ENCODE assay signal across 21 cellular contexts in genomic region chr7:45181286-45181960, GRCh38. TPM values are rescaled to one million over a fixed set of nuclear protein-coding genes. Genes with fewer than 3 reads are reported as not detected.
DNase-seq lines count a peak whose midpoint lies in the region; ATAC-seq lines count a peak whose summit lies in the region.
"Had no signal": no experiment of that assay in that cellular context is flagged by ENCODE, and none has a peak within 500 bp of the region (broad histone marks: within the 10 kb centered on the region; RNA-seq: fewer than 3 reads in every experiment).

No MANE protein-coding gene starts in this region.

- H3K9me3 Mint-ChIP-seq in activated CD4-positive, alpha-beta T cell treated with anti-CD3 and anti-CD28 coated beads for 36 hours (ENCODE audit: low read depth) = no peaks in the 10 kb centered on the region
- H3K9me3 Mint-ChIP-seq in activated CD4-positive, alpha-beta T cell treated with anti-CD3 and anti-CD28 coated beads, Interleukin-2, amount 10 ng/mL, durations not matched to agents 7 days and 5 days = no peaks in the 10 kb centered on the region
- H3K9me3 Mint-ChIP-seq: GM23338 had no signal

- POLR2A ChIA-PET in activated CD4-positive, alpha-beta T cell treated with anti-CD3 and anti-CD28 coated beads for 36 hours (lab: Charles Lee) = no interaction called here
- POLR2A ChIA-PET in activated CD4-positive, alpha-beta T cell treated with anti-CD3 and anti-CD28 coated beads, Interleukin-2, amount 10 ng/mL, durations not matched to agents 7 days and 5 days (lab: Charles Lee) = no interaction called here

- no peaks in the 10 kb centered on the region for H3K4me1 Mint-ChIP-seq in activated CD4-positive, alpha-beta T cell treated with anti-CD3 and anti-CD28 coated beads for 36 hours
- no peaks in the 10 kb centered on the region for H3K4me1 Mint-ChIP-seq in activated CD4-positive, alpha-beta T cell treated with anti-CD3 and anti-CD28 coated beads, Interleukin-2, amount 10 ng/mL, durations not matched to agents 7 days and 5 days
- H3K4me1 Mint-ChIP-seq: CD4-positive, alpha-beta memory T cell; GM23338 had no signal

- peak; percentile 1 for DNase-seq in activated CD4-positive, alpha-beta T cell treated with anti-CD3 and anti-CD28 coated beads for 36 hours
- no peak for DNase-seq in activated CD4-positive, alpha-beta T cell treated with anti-CD3 and anti-CD28 coated beads, Interleukin-2, amount 10 ng/mL, durations not matched to agents 7 days and 5 days
- DNase-seq in D341Med (ENCODE audit: low spot score) = peak; percentile 16
- peak; percentile 26 for DNase-seq in left lobe of liver (ENCODE audit: low spot score)
- DNase-seq in sciatic nerve (ENCODE audit: low spot score) = peak; percentile 28
- no peak for DNase-seq in NCI-H82 treated with DMSO at 0.1 percent for 48 hours (lab: John Stamatoyannopoulos, UW; ENCODE audit: unreplicated experiment)
- no peak for DNase-seq in RKO (ENCODE audit: low spot score)
- no peak for DNase-seq in SKM-1 (lab: John Stamatoyannopoulos, UW; ENCODE audit: unreplicated experiment)
- DNase-seq: 8988T; BE2C; Calu3; CD4-positive, alpha-beta memory T cell; DMS79 treated with DMSO at 0.1 percent for 48 hours; NCI-H1105; NCI-H187; NCI-H69; NK-92 treated with Interleukin-12 subunit alpha and Interleukin-12 subunit beta, amount 100 ng/mL, for 24 hours; OCI-M1 had no signal

- peaks cover 6% of the 10 kb centered on the region for H3K27me3 Mint-ChIP-seq in activated CD4-positive, alpha-beta T cell treated with anti-CD3 and anti-CD28 coated beads for 36 hours
- peaks cover 4% of the 10 kb centered on the region for H3K27me3 Mint-ChIP-seq in activated CD4-positive, alpha-beta T cell treated with anti-CD3 and anti-CD28 coated beads, Interleukin-2, amount 10 ng/mL, durations not matched to agents 7 days and 5 days

- no peak overlapping the region for H3K27ac Mint-ChIP-seq in activated CD4-positive, alpha-beta T cell treated with anti-CD3 and anti-CD28 coated beads for 36 hours
- no peak overlapping the region for H3K27ac Mint-ChIP-seq in activated CD4-positive, alpha-beta T cell treated with anti-CD3 and anti-CD28 coated beads, Interleukin-2, amount 10 ng/mL, durations not matched to agents 7 days and 5 days
- H3K27ac Mint-ChIP-seq: GM23338 had no signal

- no peaks in the 10 kb centered on the region for H3K36me3 Mint-ChIP-seq in activated CD4-positive, alpha-beta T cell treated with anti-CD3 and anti-CD28 coated beads for 36 hours (ENCODE audit: low read depth)
- no peaks in the 10 kb centered on the region for H3K36me3 Mint-ChIP-seq in activated CD4-positive, alpha-beta T cell treated with anti-CD3 and anti-CD28 coated beads, Interleukin-2, amount 10 ng/mL, durations not matched to agents 7 days and 5 days (ENCODE audit: low read depth)
- H3K36me3 Mint-ChIP-seq: CD4-positive, alpha-beta memory T cell had no signal

- intact Hi-C loops in activated CD4-positive, alpha-beta T cell treated with anti-CD3 and anti-CD28 coated beads for 36 hours (cut with DNase I, micrococcal nuclease) = no loop called here
- intact Hi-C loops in sciatic nerve (cut with DNase I) = no loop called here

- H3K4me3 Mint-ChIP-seq in activated CD4-positive, alpha-beta T cell treated with anti-CD3 and anti-CD28 coated beads for 36 hours = no peak overlapping the region
- H3K4me3 Mint-ChIP-seq in activated CD4-positive, alpha-beta T cell treated with anti-CD3 and anti-CD28 coated beads, Interleukin-2, amount 10 ng/mL, durations not matched to agents 7 days and 5 days = no peak overlapping the region
- H3K4me3 Mint-ChIP-seq: CD4-positive, alpha-beta memory T cell; GM23338 had no signal

- ATAC-seq in activated CD4-positive, alpha-beta T cell treated with anti-CD3 and anti-CD28 coated beads for 36 hours = no peak
- ATAC-seq in left lobe of liver = no peak
- ATAC-seq in sciatic nerve = no peak
- ATAC-seq: GM23338 had no signal

- CTCF ChIA-PET in activated CD4-positive, alpha-beta T cell treated with anti-CD3 and anti-CD28 coated beads for 36 hours (lab: Charles Lee) = interaction anchor here (1.1 kb wide), 1 partner anchor 29 kb away, joined by 4 read pairs; no protein-coding TSS in a partner anchor
- CTCF ChIA-PET in activated CD4-positive, alpha-beta T cell treated with anti-CD3 and anti-CD28 coated beads, Interleukin-2, amount 10 ng/mL, durations not matched to agents 7 days and 5 days (lab: Charles Lee) = interaction anchor here (0.5 to 1.4 kb wide), 3 partner anchors 9 to 16 kb away, joined by 3 to 4 read pairs (median 4); no protein-coding TSS in a partner anchor

RNA-seq across cellular contexts. Expression of gene RAMP3, which starts 23.8 kb away (rescaled TPM):
- total RNA-seq in activated CD4-positive, alpha-beta T cell treated with anti-CD3 and anti-CD28 coated beads for 36 hours = not detected
- not detected for total RNA-seq in activated CD4-positive, alpha-beta T cell treated with anti-CD3 and anti-CD28 coated beads, Interleukin-2, amount 10 ng/mL, durations not matched to agents 7 days and 5 days
- total RNA-seq in left lobe of liver (5.8 TPM), sciatic nerve (59.6 TPM)
- total RNA-seq: Calu3; CD4-positive, alpha-beta memory T cell; G401; LHCN-M2 had no signal

Comparison
In these comparisons a context has a peak if more than half of its experiments do, and no peak if none do; other contexts are left out.
1. DNase-seq: peak in activated CD4-positive, alpha-beta T cell treated with anti-CD3 and anti-CD28 coated beads for 36 hours (single experiment), D341Med (single experiment), left lobe of liver (single experiment) and sciatic nerve (single experiment); none in activated CD4-positive, alpha-beta T cell treated with anti-CD3 and anti-CD28 coated beads, Interleukin-2, amount 10 ng/mL, durations not matched to agents 7 days and 5 days (single experiment), NCI-H82 treated with DMSO at 0.1 percent for 48 hours (single experiment), RKO (single experiment) and SKM-1 (single experiment).